In the genomic region with DNA sequence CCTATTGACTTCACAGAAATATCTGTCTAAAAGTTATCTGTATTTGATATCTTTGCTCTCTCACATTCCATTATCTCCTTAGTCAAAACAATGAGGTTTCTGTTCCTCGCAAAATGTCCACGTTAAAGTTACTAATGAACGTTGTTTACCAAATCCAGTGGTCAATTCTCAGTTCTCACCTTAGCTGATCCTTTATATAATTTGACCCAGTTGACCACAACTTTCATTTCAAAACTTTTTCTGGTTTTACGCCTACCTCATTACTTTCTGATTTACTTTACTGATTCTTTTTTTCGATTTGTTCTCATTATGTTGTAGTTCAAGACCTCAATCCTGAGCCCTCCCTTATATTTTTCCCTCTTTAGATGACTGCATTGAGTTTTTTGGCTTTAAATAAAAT, we compare ENCODE assay signal across 1 cellular context.
TF ChIP-seq lines count a peak whose summit lies in the region.

No MANE protein-coding gene starts in this region.

TF ChIP-seq in GM12878, 131 proteins besides CTCF, POLR2A, EP300 and RAD21 (continued from another document):
- TF ChIP-seq, protein P1, sequence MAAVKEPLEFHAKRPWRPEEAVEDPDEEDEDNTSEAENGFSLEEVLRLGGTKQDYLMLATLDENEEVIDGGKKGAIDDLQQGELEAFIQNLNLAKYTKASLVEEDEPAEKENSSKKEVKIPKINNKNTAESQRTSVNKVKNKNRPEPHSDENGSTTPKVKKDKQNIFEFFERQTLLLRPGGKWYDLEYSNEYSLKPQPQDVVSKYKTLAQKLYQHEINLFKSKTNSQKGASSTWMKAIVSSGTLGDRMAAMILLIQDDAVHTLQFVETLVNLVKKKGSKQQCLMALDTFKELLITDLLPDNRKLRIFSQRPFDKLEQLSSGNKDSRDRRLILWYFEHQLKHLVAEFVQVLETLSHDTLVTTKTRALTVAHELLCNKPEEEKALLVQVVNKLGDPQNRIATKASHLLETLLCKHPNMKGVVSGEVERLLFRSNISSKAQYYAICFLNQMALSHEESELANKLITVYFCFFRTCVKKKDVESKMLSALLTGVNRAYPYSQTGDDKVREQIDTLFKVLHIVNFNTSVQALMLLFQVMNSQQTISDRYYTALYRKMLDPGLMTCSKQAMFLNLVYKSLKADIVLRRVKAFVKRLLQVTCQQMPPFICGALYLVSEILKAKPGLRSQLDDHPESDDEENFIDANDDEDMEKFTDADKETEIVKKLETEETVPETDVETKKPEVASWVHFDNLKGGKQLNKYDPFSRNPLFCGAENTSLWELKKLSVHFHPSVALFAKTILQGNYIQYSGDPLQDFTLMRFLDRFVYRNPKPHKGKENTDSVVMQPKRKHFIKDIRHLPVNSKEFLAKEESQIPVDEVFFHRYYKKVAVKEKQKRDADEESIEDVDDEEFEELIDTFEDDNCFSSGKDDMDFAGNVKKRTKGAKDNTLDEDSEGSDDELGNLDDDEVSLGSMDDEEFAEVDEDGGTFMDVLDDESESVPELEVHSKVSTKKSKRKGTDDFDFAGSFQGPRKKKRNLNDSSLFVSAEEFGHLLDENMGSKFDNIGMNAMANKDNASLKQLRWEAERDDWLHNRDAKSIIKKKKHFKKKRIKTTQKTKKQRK (IDR thresholded peaks at IDR 0.05; ENCODE audit: low read depth, low read length): no peak
- TF ChIP-seq BCL11A (IDR thresholded peaks at IDR 0.05; ENCODE audit: low read depth, low read length) (peak; percentile 91), TBL1XR1 (IDR thresholded peaks at IDR 0.05; ENCODE audit: low read depth, low read length) (no peak), IKZF1 (conservative IDR thresholded peaks at IDR 0.05) (peak; percentile 63), MTA2 (IDR thresholded peaks at IDR 0.05; ENCODE audit: low read depth) (peak; percentile 99), BHLHE40 (IDR thresholded peaks at IDR 0.05; ENCODE audit: borderline replicate concordance in 1 of 2, low read depth in 2 of 2, low read length in 1 of 2) (peak in 1 of 2 experiments; percentile 28; a peak in 1 of 4 replicates), ATF7 (IDR thresholded peaks at IDR 0.05; ENCODE audit: low read depth) (peak; percentile 71), DPF2 (IDR thresholded peaks at IDR 0.05) (peak; percentile 90)
- TF ChIP-seq, protein P2, sequence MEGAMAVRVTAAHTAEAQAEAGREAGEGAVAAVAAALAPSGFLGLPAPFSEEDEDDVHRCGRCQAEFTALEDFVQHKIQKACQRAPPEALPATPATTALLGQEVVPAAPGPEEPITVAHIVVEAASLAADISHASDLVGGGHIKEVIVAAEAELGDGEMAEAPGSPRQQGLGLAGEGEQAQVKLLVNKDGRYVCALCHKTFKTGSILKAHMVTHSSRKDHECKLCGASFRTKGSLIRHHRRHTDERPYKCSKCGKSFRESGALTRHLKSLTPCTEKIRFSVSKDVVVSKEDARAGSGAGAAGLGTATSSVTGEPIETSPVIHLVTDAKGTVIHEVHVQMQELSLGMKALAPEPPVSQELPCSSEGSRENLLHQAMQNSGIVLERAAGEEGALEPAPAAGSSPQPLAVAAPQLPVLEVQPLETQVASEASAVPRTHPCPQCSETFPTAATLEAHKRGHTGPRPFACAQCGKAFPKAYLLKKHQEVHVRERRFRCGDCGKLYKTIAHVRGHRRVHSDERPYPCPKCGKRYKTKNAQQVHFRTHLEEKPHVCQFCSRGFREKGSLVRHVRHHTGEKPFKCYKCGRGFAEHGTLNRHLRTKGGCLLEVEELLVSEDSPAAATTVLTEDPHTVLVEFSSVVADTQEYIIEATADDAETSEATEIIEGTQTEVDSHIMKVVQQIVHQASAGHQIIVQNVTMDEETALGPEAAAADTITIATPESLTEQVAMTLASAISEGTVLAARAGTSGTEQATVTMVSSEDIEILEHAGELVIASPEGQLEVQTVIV (IDR thresholded peaks at IDR 0.05; ENCODE audit: borderline replicate concordance, partially characterized antibody): no peak
- TF ChIP-seq, protein P3, sequence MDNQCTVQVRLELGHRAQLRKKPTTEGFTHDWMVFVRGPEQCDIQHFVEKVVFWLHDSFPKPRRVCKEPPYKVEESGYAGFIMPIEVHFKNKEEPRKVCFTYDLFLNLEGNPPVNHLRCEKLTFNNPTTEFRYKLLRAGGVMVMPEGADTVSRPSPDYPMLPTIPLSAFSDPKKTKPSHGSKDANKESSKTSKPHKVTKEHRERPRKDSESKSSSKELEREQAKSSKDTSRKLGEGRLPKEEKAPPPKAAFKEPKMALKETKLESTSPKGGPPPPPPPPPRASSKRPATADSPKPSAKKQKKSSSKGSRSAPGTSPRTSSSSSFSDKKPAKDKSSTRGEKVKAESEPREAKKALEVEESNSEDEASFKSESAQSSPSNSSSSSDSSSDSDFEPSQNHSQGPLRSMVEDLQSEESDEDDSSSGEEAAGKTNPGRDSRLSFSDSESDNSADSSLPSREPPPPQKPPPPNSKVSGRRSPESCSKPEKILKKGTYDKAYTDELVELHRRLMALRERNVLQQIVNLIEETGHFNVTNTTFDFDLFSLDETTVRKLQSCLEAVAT (IDR thresholded peaks at IDR 0.05): 0 out of 2 replicates have a peak, but pooled peaks have one; percentile 61
